In genomic region chr2:919672-920071, GRCh38 we compare ENCODE assay signal across 10 cellular contexts. TPM values are rescaled to one million over a fixed set of nuclear protein-coding genes. Genes with fewer than 3 reads are reported as not detected.
"Had no signal": no experiment of that assay in that cellular context is flagged by ENCODE, and none has a peak within 500 bp of the region (broad histone marks: within the 10 kb centered on the region; RNA-seq: fewer than 3 reads in every experiment).

No MANE protein-coding gene starts in this region.

- FAIRE-seq: HepG2, HTR-8/SVneo had no signal

- H3K9ac ChIP-seq: KMS-11 had no signal

- ATAC-seq: HepG2 had no signal

- H3K27ac ChIP-seq: HL-60, KMS-11 had no signal

- DNase-seq: IMR-90, KBM-7, KG1 had no signal

- H3K4me2 ChIP-seq: KMS-11 had no signal

RNA-seq across cellular contexts. Expression of gene SNTG2, which starts 31.0 kb away (rescaled TPM):
- total RNA-seq: HepG2, HT-29, HT1080 had no signal
- polyA plus RNA-seq: HepG2, IgD-negative memory B cell had no signal
